11 cellular contexts compared by ENCODE assay signal in genomic region chr10:58175990-58176910, GRCh38.
A peak's percentile ranks its signal among the peaks of the same experiment; 100 is the strongest.
DNase-seq lines count a peak whose midpoint lies in the region; ATAC-seq, FAIRE-seq and TF ChIP-seq lines count a peak whose summit lies in the region.
"Had no signal": no experiment of that assay in that cellular context is flagged by ENCODE, and none has a peak within 500 bp of the region (broad histone marks: within the 10 kb centered on the region; RNA-seq: fewer than 3 reads in every experiment).

No MANE protein-coding gene starts in this region.

- no peak overlapping the region for H2AFZ ChIP-seq in astrocyte (ENCODE audit: low read depth, low read length)

- H3K9me3 Mint-ChIP-seq in astrocyte (ENCODE audit: unreplicated experiment): no peaks in the 10 kb centered on the region

- H3K9ac ChIP-seq in astrocyte (ENCODE audit: low read length): no peak overlapping the region

- H3K36me3 ChIP-seq in astrocyte (ENCODE audit: insufficient read depth, low read length): no peaks in the 10 kb centered on the region

- no peak overlapping the region for H3K4me3 ChIP-seq in astrocyte (ENCODE audit: insufficient read depth, low read depth, low read length)

- FAIRE-seq in astrocyte (lab: Jason Lieb, UNC): peak; percentile 9

- DNase-seq in A172 (ENCODE audit: low spot score) (peak; percentile 44), Kasumi-1 (lab: John Stamatoyannopoulos, UW) (peak; percentile 19 to 48), astrocyte (ENCODE audit: low read depth) (peak; percentile 31), iPS DF 19.7 (ENCODE audit: low read depth, low spot score) (peak; percentile 2), COLO668 (lab: John Stamatoyannopoulos, UW; ENCODE audit: unreplicated experiment) (no peak), substantia nigra (lab: John Stamatoyannopoulos, UW) (no peak)
- DNase-seq: activated CD4-positive, alpha-beta T cell treated with anti-CD3 and anti-CD28 coated beads, Interleukin-2, amount 50 U/mL, for 4 hours; stimulated activated CD8-positive, alpha-beta memory T cell treated with anti-CD3 and anti-CD28 coated beads, Interleukin-4, amount 100 ng/mL, for 48 hours; T-helper 2 cell had no signal

- H3K79me2 ChIP-seq in astrocyte (ENCODE audit: insufficient read depth, low read length): no peaks in the 10 kb centered on the region

- no peak overlapping the region for H3K4me3 Mint-ChIP-seq in astrocyte (ENCODE audit: unreplicated experiment)

- no peak for TF ChIP-seq CTCF in astrocyte (IDR thresholded peaks at IDR 0.05; ENCODE audit: insufficient read depth, low read depth, low read length)

- ATAC-seq in HG02981 (IDR thresholded peaks at IDR 0.05; ENCODE audit: unreplicated experiment): no peak
- no peak for ATAC-seq in HG02840 (IDR thresholded peaks at IDR 0.05; ENCODE audit: low FRiP score, unreplicated experiment)

- no peaks in the 10 kb centered on the region for H3K4me1 ChIP-seq in astrocyte (ENCODE audit: insufficient read depth, low read length)

- H4K20me1 ChIP-seq in astrocyte (ENCODE audit: insufficient read depth, low read length): no peaks in the 10 kb centered on the region

- no peaks in the 10 kb centered on the region for H3K27me3 ChIP-seq in astrocyte (ENCODE audit: insufficient read depth, low read length)

- no peak overlapping the region for H3K4me2 ChIP-seq in astrocyte (ENCODE audit: low read length)

- H3K27ac Mint-ChIP-seq in astrocyte (ENCODE audit: unreplicated experiment): no peak overlapping the region

- H3K27me3 Mint-ChIP-seq in astrocyte (ENCODE audit: low read depth, unreplicated experiment): no peaks in the 10 kb centered on the region

- H3K36me3 Mint-ChIP-seq in astrocyte (ENCODE audit: low read depth, unreplicated experiment): no peaks in the 10 kb centered on the region

- H3K27ac ChIP-seq in astrocyte (ENCODE audit: low read depth, low read length) (no peak overlapping the region), substantia nigra (ENCODE audit: low read depth, low read length, poor library complexity, severe bottlenecking) (no peak overlapping the region)

- no peaks in the 10 kb centered on the region for H3K9me3 ChIP-seq in astrocyte (ENCODE audit: insufficient read depth, low read depth, low read length)

- H3K4me1 Mint-ChIP-seq in astrocyte (ENCODE audit: low read depth, unreplicated experiment): peaks cover 8% of the 10 kb centered on the region

Comparison
In these comparisons a context has a peak if more than half of its experiments do, and no peak if none do; other contexts are left out.
1. DNase-seq: peak in A172 (single experiment), Kasumi-1 (2 of 2), astrocyte (single experiment) and iPS DF 19.7 (single experiment); none in COLO668 (single experiment) and substantia nigra (0 of 49).